ENCODE assay signal across 15 cellular contexts in genomic region chr1:102790997-102791396, GRCh38.
A peak's percentile ranks its signal among the peaks of the same experiment; 100 is the strongest.
DNase-seq lines count a peak whose midpoint lies in the region; ATAC-seq and TF ChIP-seq lines count a peak whose summit lies in the region.
"Had no signal": no experiment of that assay in that cellular context is flagged by ENCODE, and none has a peak within 500 bp of the region (broad histone marks: within the 10 kb centered on the region; RNA-seq: fewer than 3 reads in every experiment).

No MANE protein-coding gene starts in this region.

- peak; percentile 9 for DNase-seq in NCI-H1105 treated with DMSO at 0.1 percent for 48 hours (lab: John Stamatoyannopoulos, UW)
- DNase-seq in NCI-H1105 (lab: John Stamatoyannopoulos, UW): no peak
- peak; percentile 4 for DNase-seq in NB4 (ENCODE audit: low read depth)
- peak; percentile 7 for DNase-seq in astrocyte of the spinal cord (ENCODE audit: low read depth, low spot score)
- no peak for DNase-seq in neural crest cell (ENCODE audit: low read depth, low spot score)
- no peak for DNase-seq in activated CD4-positive, alpha-beta T cell treated with anti-CD3 and anti-CD28 coated beads, Interleukin-2, amount 50 U/mL, for 1 hour
- DNase-seq: activated CD4-positive, CD25-positive, alpha-beta regulatory T cell; central memory CD4-positive, alpha-beta T cell; DMS79; kidney; NCI-H187 treated with DMSO at 0.1 percent for 48 hours; stimulated activated CD4-positive, alpha-beta T cell treated with anti-CD3 and anti-CD28 coated beads, Interleukin-2, amount 100 ng/mL, for 24 hours; stimulated activated naive CD4-positive, alpha-beta T cell treated with Interleukin-2 at 50 U/mL for 16 hours had no signal

- H3K27ac Mint-ChIP-seq in neural crest cell (ENCODE audit: unreplicated experiment): no peak overlapping the region

- peak; percentile 3 for TF ChIP-seq CTCF in NB4 (IDR thresholded peaks at IDR 0.05; ENCODE audit: low read depth, low read length)
- peak; percentile 36 for TF ChIP-seq CTCF in astrocyte of the spinal cord (IDR thresholded peaks at IDR 0.05; ENCODE audit: low read depth, low read length)
- peak; percentile 38 for TF ChIP-seq CTCF in neural crest cell (conservative IDR thresholded peaks at IDR 0.05)

- no peak for TF ChIP-seq POLR2A in NB4 (IDR thresholded peaks at IDR 0.05; ENCODE audit: extremely low read depth, insufficient read length)

- in situ Hi-C loops in astrocyte of the spinal cord (cut with HindIII; ENCODE audit: low sequenced_read_pairs): no loop called here

- no peak for ATAC-seq in HG03571 (IDR thresholded peaks at IDR 0.05; ENCODE audit: unreplicated experiment)
- ATAC-seq in HG02885 (IDR thresholded peaks at IDR 0.05; ENCODE audit: poor library complexity, unreplicated experiment): no peak

- no peak overlapping the region for H3K4me3 Mint-ChIP-seq in neural crest cell

- H3K4me1 Mint-ChIP-seq in neural crest cell: no peaks in the 10 kb centered on the region

- H3K4me3 ChIP-seq in NB4 (ENCODE audit: low read depth, low read length) (no peak overlapping the region), astrocyte of the spinal cord (ENCODE audit: low read depth, low read length) (no peak overlapping the region)

- no peaks in the 10 kb centered on the region for H3K27me3 Mint-ChIP-seq in neural crest cell (ENCODE audit: low read depth)

- H3K9me3 Mint-ChIP-seq in neural crest cell: no peaks in the 10 kb centered on the region

- H3K36me3 Mint-ChIP-seq in neural crest cell (ENCODE audit: low read depth): no peaks in the 10 kb centered on the region

Comparison
In these comparisons a context has a peak if more than half of its experiments do, and no peak if none do; other contexts are left out.
1. DNase-seq: peak in NCI-H1105 treated with DMSO at 0.1 percent for 48 hours (single experiment), NB4 (single experiment) and astrocyte of the spinal cord (single experiment); none in NCI-H1105 (single experiment), neural crest cell (single experiment) and activated CD4-positive, alpha-beta T cell treated with anti-CD3 and anti-CD28 coated beads, Interleukin-2, amount 50 U/mL, for 1 hour (single experiment).
2. Peak in every context shown above with its lines, with median percentiles within 50 percentile points of each other: CTCF ChIP-seq.